8 cellular contexts compared by ENCODE assay signal in the genomic region with DNA sequence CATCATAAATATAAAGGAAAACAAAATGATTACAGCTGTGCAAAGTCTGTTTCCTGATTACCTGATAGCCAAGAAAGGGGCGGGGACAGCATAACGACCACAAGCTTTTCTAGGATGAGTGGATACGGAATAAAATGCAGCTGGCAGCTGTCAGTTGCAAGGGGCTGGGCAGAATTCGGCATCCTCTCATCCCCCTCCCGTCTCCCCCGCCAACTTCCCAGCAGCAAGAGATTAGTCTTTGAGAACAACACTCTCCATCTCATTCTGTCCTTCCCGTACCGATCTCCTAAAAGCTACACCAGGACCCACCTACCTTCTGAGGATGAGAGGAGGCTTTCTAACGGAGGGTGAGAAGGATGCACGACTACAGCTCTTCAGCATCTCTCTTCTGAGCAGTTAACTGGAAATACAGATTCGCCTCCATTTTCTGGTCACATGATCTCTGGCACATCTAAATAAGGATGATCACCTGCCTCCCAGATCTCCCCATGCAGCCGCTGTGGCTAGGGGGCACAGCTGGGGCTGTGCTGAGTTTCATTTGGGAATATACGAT.
DNase-seq lines count a peak whose midpoint lies in the region; ATAC-seq and TF ChIP-seq lines count a peak whose summit lies in the region.

No MANE protein-coding gene starts in this region.

- H3K9ac ChIP-seq in BLaER1 = no peak overlapping the region

- intact Hi-C loops in lower lobe of right lung (cut with DNase I) = no loop called here

- no peaks in the 10 kb centered on the region for H3K27me3 ChIP-seq in BLaER1
- peaks cover 3% of the 10 kb centered on the region for H3K27me3 ChIP-seq in lower lobe of right lung (ENCODE audit: low read depth)

- no peaks in the 10 kb centered on the region for H3K36me3 Mint-ChIP-seq in activated naive CD8-positive, alpha-beta T cell treated with anti-CD3 and anti-CD28 coated beads, Interleukin-2, amount 50 U/mL, for 24 hours (ENCODE audit: low read depth)

- H3K4me1 ChIP-seq in BLaER1 = peaks cover 16% of the 10 kb centered on the region
- peaks cover 22% of the 10 kb centered on the region for H3K4me1 ChIP-seq in lower lobe of right lung

- H3K27ac Mint-ChIP-seq in activated naive CD8-positive, alpha-beta T cell treated with anti-CD3 and anti-CD28 coated beads, Interleukin-2, amount 50 U/mL, for 24 hours = no peak overlapping the region

- no peak for TF ChIP-seq CTCF in lower lobe of right lung (IDR thresholded peaks at IDR 0.05)

- H3K27ac ChIP-seq in BLaER1 (no peak overlapping the region), lower lobe of right lung (no peak overlapping the region)

- peaks cover 21% of the 10 kb centered on the region for H3K4me1 Mint-ChIP-seq in activated naive CD8-positive, alpha-beta T cell treated with anti-CD3 and anti-CD28 coated beads, Interleukin-2, amount 50 U/mL, for 24 hours

- peak overlapping the region; percentile 67 for H3K4me3 Mint-ChIP-seq in activated naive CD8-positive, alpha-beta T cell treated with anti-CD3 and anti-CD28 coated beads, Interleukin-2, amount 50 U/mL, for 24 hours

- peak; percentile 64 for DNase-seq in NCI-H1092 (lab: John Stamatoyannopoulos, UW)
- no peak for DNase-seq in activated naive CD8-positive, alpha-beta T cell treated with anti-CD3 and anti-CD28 coated beads, Interleukin-2, amount 50 U/mL, for 24 hours
- no peak for DNase-seq in lower lobe of right lung
- no peak for DNase-seq in stimulated activated naive CD4-positive, alpha-beta T cell (lab: John Stamatoyannopoulos, UW)
- DNase-seq in NOMO-1 treated with DMSO at 0.1 percent for 48 hours (lab: John Stamatoyannopoulos, UW; ENCODE audit: unreplicated experiment) = no peak
- no peak for DNase-seq in epidermal melanocyte (ENCODE audit: insufficient read length, low spot score)
- DNase-seq in stimulated activated CD8-positive, alpha-beta memory T cell treated with anti-CD3 and anti-CD28 coated beads, Interleukin-4, amount 100 ng/mL, for 48 hours = no peak

- no peaks in the 10 kb centered on the region for H3K9me3 Mint-ChIP-seq in activated naive CD8-positive, alpha-beta T cell treated with anti-CD3 and anti-CD28 coated beads, Interleukin-2, amount 50 U/mL, for 24 hours

- no peak for ATAC-seq in activated naive CD8-positive, alpha-beta T cell treated with anti-CD3 and anti-CD28 coated beads, Interleukin-2, amount 50 U/mL, for 24 hours
- ATAC-seq in lower lobe of right lung = no peak

- peak overlapping the region; percentile 48 for H3K4me2 ChIP-seq in BLaER1

- H3K36me3 ChIP-seq in BLaER1 = no peaks in the 10 kb centered on the region
- H3K36me3 ChIP-seq in lower lobe of right lung = no peaks in the 10 kb centered on the region

- no peaks in the 10 kb centered on the region for H3K9me3 ChIP-seq in BLaER1
- H3K9me3 ChIP-seq in lower lobe of right lung = no peaks in the 10 kb centered on the region

- peaks cover 49% of the 10 kb centered on the region for H3K27me3 Mint-ChIP-seq in activated naive CD8-positive, alpha-beta T cell treated with anti-CD3 and anti-CD28 coated beads, Interleukin-2, amount 50 U/mL, for 24 hours

- H4K20me1 ChIP-seq in BLaER1 = no peaks in the 10 kb centered on the region

- no peak overlapping the region; the same call in 1 of the 2 replicates for H3K4me3 ChIP-seq in BLaER1
- peak overlapping the region; percentile 33 for H3K4me3 ChIP-seq in lower lobe of right lung
